In the genomic region with DNA sequence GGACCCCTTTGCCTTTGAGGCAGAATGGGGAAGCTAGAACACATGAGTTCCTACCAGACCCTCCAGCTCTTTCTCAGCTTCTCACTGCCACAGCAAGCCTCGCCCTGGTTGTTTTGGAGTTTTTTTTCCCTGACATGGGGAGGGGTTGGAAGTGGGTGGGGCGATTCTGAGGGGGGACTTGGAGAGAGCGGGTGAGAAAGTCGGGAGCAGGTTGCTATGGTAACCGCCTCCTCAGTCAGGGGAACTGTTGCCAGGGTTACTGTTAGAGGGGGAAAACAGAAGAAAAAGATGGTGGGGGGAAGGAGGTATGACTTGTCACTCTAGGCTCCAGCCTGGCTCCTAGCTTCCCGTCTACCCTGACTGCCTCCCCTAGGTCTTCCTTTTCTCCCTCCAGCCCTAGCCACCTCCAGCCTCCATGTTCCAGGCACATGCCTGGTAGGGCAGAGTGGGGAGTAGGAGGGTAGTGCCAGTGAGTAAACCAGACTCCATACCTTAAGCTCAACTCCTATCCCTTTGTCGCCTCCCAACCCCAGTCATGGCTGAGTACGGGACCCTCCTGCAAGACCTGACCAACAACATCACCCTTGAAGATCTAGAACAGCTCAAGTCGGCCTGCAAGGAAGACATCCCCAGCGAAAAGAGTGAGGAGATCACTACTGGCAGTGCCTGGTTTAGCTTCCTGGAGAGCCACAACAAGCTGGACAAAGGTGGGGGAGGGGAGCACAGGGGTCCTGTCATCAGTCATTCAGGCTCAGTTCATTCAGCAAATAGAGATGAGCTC, we compare ENCODE assay signal across 1 cellular context.
TF ChIP-seq lines count a peak whose summit lies in the region.

No MANE protein-coding gene starts in this region.

TF ChIP-seq in H1, 55 proteins besides CTCF, POLR2A, EP300 and RAD21:
- TF ChIP-seq SIX5 (IDR thresholded peaks at IDR 0.05; ENCODE audit: low read depth, low read length) (no peak), SP1 (IDR thresholded peaks at IDR 0.05; ENCODE audit: low read depth, low read length) (no peak), SUZ12 (IDR thresholded peaks at IDR 0.05; ENCODE audit: low read length) (no peak), POLR2AphosphoS5 (IDR thresholded peaks at IDR 0.05; ENCODE audit: low read depth, low read length) (no peak), SRF (IDR thresholded peaks at IDR 0.05; ENCODE audit: low read depth, low read length) (no peak), SAP30 (IDR thresholded peaks at IDR 0.05; ENCODE audit: insufficient read depth, insufficient replicate concordance, low read length) (no peak), CBX8 (IDR thresholded peaks at IDR 0.05; ENCODE audit: borderline replicate concordance, low read depth, low read length) (no peak), KDM1A (IDR thresholded peaks at IDR 0.05; ENCODE audit: borderline replicate concordance, low read length) (no peak), TAF7 (optimal IDR thresholded peaks at IDR 0.05; ENCODE audit: borderline replicate concordance, low read depth, low read length) (no peak), NANOG (IDR thresholded peaks at IDR 0.05; ENCODE audit: insufficient read depth, low read depth, low read length, poor library complexity, severe bottlenecking) (no peak), CREB1 (IDR thresholded peaks at IDR 0.05) (no peak), YY1 (IDR thresholded peaks at IDR 0.05; ENCODE audit: low read depth, low read length) (no peak), KDM4A (IDR thresholded peaks at IDR 0.05; ENCODE audit: low read depth, low read length, severe bottlenecking) (no peak), HDAC2 (IDR thresholded peaks at IDR 0.05; ENCODE audit: borderline replicate concordance in 1 of 2, low read depth in 2 of 2, low read length in 2 of 2) (no peak), RBBP5 (IDR thresholded peaks at IDR 0.05; ENCODE audit: borderline replicate concordance, low read depth, low read length) (no peak), SIRT6 (IDR thresholded peaks at IDR 0.05; ENCODE audit: low read length) (no peak), CBX5 (IDR thresholded peaks at IDR 0.05; ENCODE audit: low read depth, low read length) (no peak)
- TF ChIP-seq, protein P1, sequence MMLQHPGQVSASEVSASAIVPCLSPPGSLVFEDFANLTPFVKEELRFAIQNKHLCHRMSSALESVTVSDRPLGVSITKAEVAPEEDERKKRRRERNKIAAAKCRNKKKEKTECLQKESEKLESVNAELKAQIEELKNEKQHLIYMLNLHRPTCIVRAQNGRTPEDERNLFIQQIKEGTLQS (IDR thresholded peaks at IDR 0.05; ENCODE audit: insufficient read depth, low read depth, low read length), result no peak
- TF ChIP-seq, protein P2, sequence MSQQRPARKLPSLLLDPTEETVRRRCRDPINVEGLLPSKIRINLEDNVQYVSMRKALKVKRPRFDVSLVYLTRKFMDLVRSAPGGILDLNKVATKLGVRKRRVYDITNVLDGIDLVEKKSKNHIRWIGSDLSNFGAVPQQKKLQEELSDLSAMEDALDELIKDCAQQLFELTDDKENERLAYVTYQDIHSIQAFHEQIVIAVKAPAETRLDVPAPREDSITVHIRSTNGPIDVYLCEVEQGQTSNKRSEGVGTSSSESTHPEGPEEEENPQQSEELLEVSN (IDR thresholded peaks at IDR 0.05), result no peak
